ENCODE assay signal across 12 cellular contexts in the genomic region with DNA sequence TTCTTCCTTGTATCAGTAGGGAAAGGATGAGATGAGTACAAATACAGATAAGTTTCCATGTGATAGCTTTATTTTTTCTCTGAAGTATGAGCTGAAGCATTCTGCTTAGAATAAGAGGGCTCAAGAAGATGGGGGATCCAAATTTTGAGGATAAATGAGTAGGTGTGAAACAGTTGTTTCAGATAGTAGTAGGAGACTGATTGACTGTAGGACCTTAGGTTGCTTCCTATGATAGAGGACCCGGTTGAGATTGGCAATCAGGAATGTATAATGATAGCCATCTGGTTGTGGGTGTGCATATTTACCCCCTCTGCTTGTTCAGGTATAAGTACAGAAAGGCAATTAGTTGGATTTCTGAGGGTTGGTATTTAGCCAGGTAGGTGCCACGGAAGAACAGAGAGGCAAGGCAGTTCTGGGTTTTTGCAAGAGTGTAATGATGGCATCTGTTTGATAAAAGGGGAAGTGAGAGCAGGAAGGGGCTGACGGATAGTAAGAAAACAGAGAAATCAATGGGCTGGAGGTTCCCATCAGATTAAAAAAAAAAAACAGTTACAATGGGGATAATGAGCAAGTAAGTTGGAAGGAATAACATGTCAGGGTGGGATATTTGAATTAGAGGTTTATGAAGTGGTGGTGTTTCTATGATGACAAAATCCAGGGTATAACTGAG. TPM values are rescaled to one million over a fixed set of nuclear protein-coding genes. Genes with fewer than 3 reads are reported as not detected.
A peak's percentile ranks its signal among the peaks of the same experiment; 100 is the strongest.
DNase-seq lines count a peak whose midpoint lies in the region; ATAC-seq and TF ChIP-seq lines count a peak whose summit lies in the region.
"Had no signal": no experiment of that assay in that cellular context is flagged by ENCODE, and none has a peak within 500 bp of the region (broad histone marks: within the 10 kb centered on the region; RNA-seq: fewer than 3 reads in every experiment).

No MANE protein-coding gene starts in this region.

- DNase-seq in Kasumi-1 (lab: John Stamatoyannopoulos, UW) (peak; percentile 52 to 60), uterus (no peak), RKO (ENCODE audit: low spot score) (no peak), NCI-H2171 (lab: John Stamatoyannopoulos, UW) (no peak), brain microvascular endothelial cell (no peak)
- DNase-seq: activated CD4-positive, alpha-beta T cell treated with anti-CD3 and anti-CD28 coated beads, Interleukin-2, amount 50 U/mL, for 4 hours; IMR-90 had no signal

- ATAC-seq in GM19328 (IDR thresholded peaks at IDR 0.05; ENCODE audit: unreplicated experiment), result peak; percentile 93
- peak; percentile 86 for ATAC-seq in HG02870 (IDR thresholded peaks at IDR 0.05; ENCODE audit: unreplicated experiment)
- ATAC-seq: A549 had no signal

- H3K36me3 ChIP-seq in BLaER1 treated with 17β-estradiol and CSF1 and Interleukin-3, amounts not matched to agents 10 nM and 100 nM, result peaks cover 2 to 23% (median 6%) of the 10 kb centered on the region in 11 experiments; a peak in 13 of 22 replicates
- H3K36me3 ChIP-seq in uterus, result no peaks in the 10 kb centered on the region
- peaks cover 2% of the 10 kb centered on the region for H3K36me3 ChIP-seq in brain microvascular endothelial cell (replicated peaks)
- H3K36me3 ChIP-seq: thoracic aorta had no signal

- intact Hi-C loops in uterus (cut with DNase I; ENCODE audit: low total_unique reads), result no loop called here

- H3K27me3 ChIP-seq in BLaER1 treated with 17β-estradiol and CSF1 and Interleukin-3, amounts not matched to agents 10 nM and 100 nM, result peaks cover 74 to 98% (median 95%) of the 10 kb centered on the region in 11 experiments
- H3K27me3 ChIP-seq in uterus, result no peaks in the 10 kb centered on the region
- H3K27me3 ChIP-seq in brain microvascular endothelial cell (replicated peaks), result no peaks in the 10 kb centered on the region

- H3K4me2 ChIP-seq in BLaER1 treated with 17β-estradiol and CSF1 and Interleukin-3, amounts not matched to agents 10 nM and 100 nM, result peak overlapping the region in 10 of 11 experiments; percentile 32 to 69 (median 44); a peak in 19 of 22 replicates
- H3K4me2 ChIP-seq: A549 had no signal

- no peak for TF ChIP-seq CTCF in uterus (IDR thresholded peaks at IDR 0.05)
- TF ChIP-seq CTCF in brain microvascular endothelial cell (IDR thresholded peaks at IDR 0.05; ENCODE audit: low read depth, low read length, missing control alignments), result no peak

- peaks cover 0 to 6% (median 0%) of the 10 kb centered on the region in 11 experiments; a peak in 1 of 22 replicates for H4K20me1 ChIP-seq in BLaER1 treated with 17β-estradiol and CSF1 and Interleukin-3, amounts not matched to agents 10 nM and 100 nM

- no peak overlapping the region for H3K4me3 ChIP-seq in BLaER1 treated with 17β-estradiol and CSF1 and Interleukin-3, amounts not matched to agents 10 nM and 100 nM
- H3K4me3 ChIP-seq in uterus (no peak overlapping the region), brain microvascular endothelial cell (ENCODE audit: low read depth, low read length) (no peak overlapping the region)
- H3K4me3 ChIP-seq: A549, thoracic aorta had no signal

- H3K27ac ChIP-seq in BLaER1 treated with 17β-estradiol and CSF1 and Interleukin-3, amounts not matched to agents 10 nM and 100 nM, result peak overlapping the region in 3 of 11 experiments; percentile 15 to 47 (median 25); a peak in 1 of 22 replicates
- H3K27ac ChIP-seq in uterus, result no peak overlapping the region
- no peak overlapping the region for H3K27ac ChIP-seq in brain microvascular endothelial cell
- H3K27ac ChIP-seq: A549, thoracic aorta had no signal

- no peak for TF ChIP-seq POLR2A in uterus (IDR thresholded peaks at IDR 0.05)

- no peak overlapping the region for H3K9ac ChIP-seq in BLaER1 treated with 17β-estradiol and CSF1 and Interleukin-3, amounts not matched to agents 10 nM and 100 nM

- in situ Hi-C loops in brain microvascular endothelial cell (cut with HindIII; ENCODE audit: low pct_ligation_motif_present, low sequenced_read_pairs), result no loop called here

- peaks cover 12 to 37% (median 28%) of the 10 kb centered on the region in 10 experiments for H3K4me1 ChIP-seq in BLaER1 treated with 17β-estradiol and CSF1 and Interleukin-3, amounts not matched to agents 10 nM and 100 nM
- no peaks in the 10 kb centered on the region for H3K4me1 ChIP-seq in uterus
- H3K4me1 ChIP-seq: A549 had no signal

- 0 out of 22 replicates have a peak, but pooled peaks cover 0 to 3% (median 0%) of the 10 kb centered on the region in 11 experiments for H3K9me3 ChIP-seq in BLaER1 treated with 17β-estradiol and CSF1 and Interleukin-3, amounts not matched to agents 10 nM and 100 nM (replicated peaks in 1 of 11)
- H3K9me3 ChIP-seq in uterus, result no peaks in the 10 kb centered on the region
- H3K9me3 ChIP-seq: A549, thoracic aorta had no signal

RNA-seq across cellular contexts. Expression of gene OCRL, which starts 13.7 kb away (rescaled TPM):
- 10 to 100 TPM in 2 of 4 donors, 1 to 10 TPM in 2; 7.2 to 34.7 (median 17.4) TPM for total RNA-seq in uterus

RNA-seq across cellular contexts. Expression of gene SMARCA1, which starts 30.5 kb away (rescaled TPM):
- total RNA-seq in uterus, result 100 to 1,000 TPM in 1 of 4 donors, 10 to 100 TPM in 3; 35.4 to 114 (median 43.1) TPM

Comparison
In these comparisons a context has a peak if more than half of its experiments do, and no peak if none do; other contexts are left out.
1. DNase-seq: peak in Kasumi-1 (2 of 2); none in uterus (0 of 2), RKO (single experiment), NCI-H2171 (single experiment) and brain microvascular endothelial cell (single experiment).